In genomic region chr19:38634757-38635482, GRCh38 we compare ENCODE assay signal across 8 cellular contexts. TPM values are rescaled to one million over a fixed set of nuclear protein-coding genes. Genes with fewer than 3 reads are reported as not detected.
DNase-seq lines count a peak whose midpoint lies in the region; ATAC-seq lines count a peak whose summit lies in the region.

No MANE protein-coding gene starts in this region.

- no peak overlapping the region for H2BK15ac ChIP-seq in mesenchymal stem cell (ENCODE audit: low read depth, poor library complexity, severe bottlenecking)

- H3K27me3 Mint-ChIP-seq in activated CD4-positive, alpha-beta memory T cell treated with anti-CD3 and anti-CD28 coated beads, Interleukin-2, amount 10 ng/mL, durations not matched to agents 7 days and 5 days: no peaks in the 10 kb centered on the region

- WGBS in mesenchymal stem cell: 72% methylated on average over 17 of the region's 17 CpGs

- H2BK120ac ChIP-seq in mesenchymal stem cell (ENCODE audit: low read depth, low read length): no peak overlapping the region

- peaks cover 47% of the 10 kb centered on the region for H3K36me3 Mint-ChIP-seq in activated CD4-positive, alpha-beta memory T cell treated with anti-CD3 and anti-CD28 coated beads, Interleukin-2, amount 10 ng/mL, durations not matched to agents 7 days and 5 days (ENCODE audit: low read depth)

- H3K27me3 ChIP-seq in mesenchymal stem cell (ENCODE audit: control insufficient read depth in 1 of 2, insufficient read depth in 1 of 2, low read length in 2 of 2): no peaks in the 10 kb centered on the region

- H3K23ac ChIP-seq in mesenchymal stem cell (ENCODE audit: low read length in 2 of 2): peak overlapping the region in 1 of 2 experiments; percentile 63

- H3K4me2 ChIP-seq in mesenchymal stem cell (ENCODE audit: low read length, poor library complexity, severe bottlenecking): no peak overlapping the region

- H3K4me1 ChIP-seq in mesenchymal stem cell (ENCODE audit: control insufficient read depth, insufficient read depth, low read depth, low read length): peaks cover 16% of the 10 kb centered on the region

- H3K9ac ChIP-seq in mesenchymal stem cell (ENCODE audit: low read length): no peak overlapping the region

- no peak overlapping the region for H3K18ac ChIP-seq in mesenchymal stem cell (ENCODE audit: low read depth in 1 of 2, low read length in 2 of 2)

- POLR2A ChIA-PET in activated CD4-positive, alpha-beta memory T cell treated with anti-CD3 and anti-CD28 coated beads, Interleukin-2, amount 10 ng/mL, durations not matched to agents 7 days and 5 days (lab: Charles Lee): interaction anchor here (0.6 to 2.5 kb wide), 12 partner anchors 12 to 232 kb away, joined by 3 to 11 read pairs (median 4); partner anchors contain the start of genes ACTN4, EIF3K, FAM98C and MAP4K1

- peaks cover 50% of the 10 kb centered on the region for H3K4me1 Mint-ChIP-seq in activated CD4-positive, alpha-beta memory T cell treated with anti-CD3 and anti-CD28 coated beads, Interleukin-2, amount 10 ng/mL, durations not matched to agents 7 days and 5 days

- H4K8ac ChIP-seq in mesenchymal stem cell (ENCODE audit: low read length): peak overlapping the region; percentile 21

- no peaks in the 10 kb centered on the region for H3K9me3 ChIP-seq in mesenchymal stem cell (ENCODE audit: control insufficient read depth, low read length)

- no peak overlapping the region for H2AK5ac ChIP-seq in mesenchymal stem cell (ENCODE audit: low read length, severe bottlenecking)

- no peak for ATAC-seq in HG03108 (IDR thresholded peaks at IDR 0.05; ENCODE audit: unreplicated experiment)

- CTCF ChIA-PET in activated CD4-positive, alpha-beta memory T cell treated with anti-CD3 and anti-CD28 coated beads, Interleukin-2, amount 10 ng/mL, durations not matched to agents 7 days and 5 days (lab: Charles Lee): interaction anchor here (0.6 to 5.3 kb wide), 34 partner anchors 9 to 296 kb away, joined by 3 to 54 read pairs (median 4); partner anchors contain the start of genes ACTN4, EIF3K, FAM98C and MAP4K1

- no peak overlapping the region for H3K4me3 ChIP-seq in mesenchymal stem cell (ENCODE audit: insufficient read depth in 1 of 2, low read depth in 1 of 2, low read length in 2 of 2)

- H3K14ac ChIP-seq in mesenchymal stem cell (ENCODE audit: low read length in 2 of 2): no peak overlapping the region

- H2BK5ac ChIP-seq in mesenchymal stem cell (ENCODE audit: low read depth, low read length, poor library complexity, severe bottlenecking): no peak overlapping the region

- no peak overlapping the region for H3K27ac ChIP-seq in mesenchymal stem cell (ENCODE audit: low read length, poor library complexity, severe bottlenecking)

- DNase-seq in NK-92 treated with Interleukin-12 subunit alpha and Interleukin-12 subunit beta, amount 100 ng/mL, for 24 hours (lab: John Stamatoyannopoulos, UW): peak; percentile 36
- DNase-seq in NK-92 (lab: John Stamatoyannopoulos, UW; ENCODE audit: unreplicated experiment): no peak
- DNase-seq in NCI-H524 treated with DMSO at 0.1 percent for 48 hours (lab: John Stamatoyannopoulos, UW): peak; percentile 16
- peak; percentile 81 for DNase-seq in activated CD4-positive, alpha-beta memory T cell treated with anti-CD3 and anti-CD28 coated beads, Interleukin-2, amount 10 ng/mL, durations not matched to agents 7 days and 5 days
- peak; percentile 83 for DNase-seq in ecto neural progenitor cell (ENCODE audit: low spot score)
- peak; percentile 71 for DNase-seq in mesenchymal stem cell
- peak; percentile 88 for DNase-seq in stimulated activated CD8-positive, alpha-beta memory T cell treated with anti-CD3 and anti-CD28 coated beads, Interleukin-4, amount 100 ng/mL, for 48 hours

- H3K79me1 ChIP-seq in mesenchymal stem cell (replicated peaks; ENCODE audit: low read length, poor library complexity, severe bottlenecking): peaks cover 21% of the 10 kb centered on the region

- H3K9me3 Mint-ChIP-seq in activated CD4-positive, alpha-beta memory T cell treated with anti-CD3 and anti-CD28 coated beads, Interleukin-2, amount 10 ng/mL, durations not matched to agents 7 days and 5 days: no peaks in the 10 kb centered on the region

- H4K91ac ChIP-seq in mesenchymal stem cell (ENCODE audit: low read length): no peak overlapping the region

- H3K4me3 Mint-ChIP-seq in activated CD4-positive, alpha-beta memory T cell treated with anti-CD3 and anti-CD28 coated beads, Interleukin-2, amount 10 ng/mL, durations not matched to agents 7 days and 5 days: no peak overlapping the region

- H2AFZ ChIP-seq in mesenchymal stem cell (ENCODE audit: low read depth, low read length): no peak overlapping the region

- H3K27ac Mint-ChIP-seq in activated CD4-positive, alpha-beta memory T cell treated with anti-CD3 and anti-CD28 coated beads, Interleukin-2, amount 10 ng/mL, durations not matched to agents 7 days and 5 days: peak overlapping the region; percentile 87

- peaks cover 45% of the 10 kb centered on the region in 2 experiments for H3K36me3 ChIP-seq in mesenchymal stem cell (ENCODE audit: control insufficient read depth in 1 of 2, insufficient read depth in 2 of 2, low read depth in 1 of 2, low read length in 2 of 2)

- H2BK12ac ChIP-seq in mesenchymal stem cell (ENCODE audit: low read length in 2 of 2): peak overlapping the region in 1 of 2 experiments; percentile 29

- no peak overlapping the region for H3K4ac ChIP-seq in mesenchymal stem cell (ENCODE audit: low read depth in 1 of 2, low read length in 2 of 2)

RNA-seq across cellular contexts. Expression of gene ACTN4, which starts 12.5 kb away (rescaled TPM):
- 100 to 1,000 TPM; 532 to 534 TPM for total RNA-seq in activated CD4-positive, alpha-beta memory T cell treated with anti-CD3 and anti-CD28 coated beads, Interleukin-2, amount 10 ng/mL, durations not matched to agents 7 days and 5 days
- polyA plus RNA-seq in mesenchymal stem cell (2013, experiment 1 of 2): 259 TPM
- 250 TPM for polyA plus RNA-seq in mesenchymal stem cell (2013, experiment 2 of 2)

RNA-seq across cellular contexts. Expression of gene EIF3K, which starts 15.9 kb away (rescaled TPM):
- total RNA-seq in activated CD4-positive, alpha-beta memory T cell treated with anti-CD3 and anti-CD28 coated beads, Interleukin-2, amount 10 ng/mL, durations not matched to agents 7 days and 5 days: 100 to 1,000 TPM; 297 TPM
- 221 TPM for polyA plus RNA-seq in mesenchymal stem cell (2013, experiment 1 of 2)
- polyA plus RNA-seq in mesenchymal stem cell (2013, experiment 2 of 2): 218 TPM

RNA-seq across cellular contexts. Expression of gene MAP4K1, which starts 17.2 kb away (rescaled TPM):
- 100 to 1,000 TPM; 374 to 383 TPM for total RNA-seq in activated CD4-positive, alpha-beta memory T cell treated with anti-CD3 and anti-CD28 coated beads, Interleukin-2, amount 10 ng/mL, durations not matched to agents 7 days and 5 days
- polyA plus RNA-seq in mesenchymal stem cell (2013, experiment 1 of 2): 0.14 TPM
- 0.08 TPM for polyA plus RNA-seq in mesenchymal stem cell (2013, experiment 2 of 2)
